19 cellular contexts compared by ENCODE assay signal in the genomic region with DNA sequence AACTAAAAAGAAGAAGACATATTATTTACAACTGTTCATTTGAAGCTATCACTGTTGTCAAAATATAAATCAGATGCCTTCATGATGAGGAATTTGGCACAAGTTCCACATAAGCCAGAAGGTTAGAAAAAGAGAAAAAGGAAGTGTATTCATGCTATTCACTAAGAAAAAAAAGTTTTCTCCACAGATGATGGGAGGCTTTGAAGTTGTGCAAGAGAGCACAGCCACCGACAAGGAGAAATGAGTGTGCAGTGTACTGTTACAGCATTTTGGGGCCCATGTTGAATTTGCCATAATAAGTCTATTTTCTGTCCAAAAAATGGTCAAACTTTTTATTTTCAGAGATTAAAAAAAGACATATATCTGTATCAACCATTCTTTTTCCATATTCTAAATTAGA. TPM values are rescaled to one million over a fixed set of nuclear protein-coding genes. Genes with fewer than 3 reads are reported as not detected.
DNase-seq lines count a peak whose midpoint lies in the region; ATAC-seq, FAIRE-seq and TF ChIP-seq lines count a peak whose summit lies in the region.
"Had no signal": no experiment of that assay in that cellular context is flagged by ENCODE, and none has a peak within 500 bp of the region (broad histone marks: within the 10 kb centered on the region; RNA-seq: fewer than 3 reads in every experiment).

No MANE protein-coding gene starts in this region.

- H3K27ac Mint-ChIP-seq in nephron, result peak overlapping the region; percentile 34 to 72 (median 41)
- H3K27ac Mint-ChIP-seq: effector memory CD8-positive, alpha-beta T cell had no signal

- peaks cover 35% of the 10 kb centered on the region for H3K4me1 Mint-ChIP-seq in nephron

- peaks cover 11% of the 10 kb centered on the region for H3K36me3 Mint-ChIP-seq in nephron (ENCODE audit: low read depth)

- no peak overlapping the region for H2AFZ ChIP-seq in GM12878 (ENCODE audit: control insufficient read depth, low read depth, low read length)

- peaks cover 25% of the 10 kb centered on the region for H3K4me1 ChIP-seq in GM12878 (ENCODE audit: control insufficient read depth, insufficient read depth, low read length)
- H3K4me1 ChIP-seq: BE2C had no signal

- no peak for TF ChIP-seq EP300 in GM12878 (IDR thresholded peaks at IDR 0.05; ENCODE audit: borderline replicate concordance in 1 of 2, control insufficient read depth in 1 of 2, low read depth in 2 of 2, low read length in 2 of 2)

- intact Hi-C loops in GM12878 (cut with micrococcal nuclease; ENCODE audit: unreplicated experiment), result no loop called here

- peak; percentile 53 for DNase-seq in KBM-7
- DNase-seq in GM12878 (ENCODE audit: low read depth, low spot score), result peak; percentile 11
- DNase-seq in middle frontal gyrus (ENCODE audit: extremely low spot score, low spot score), result no peak
- DNase-seq in activated CD8-positive, alpha-beta memory T cell treated with anti-CD3 and anti-CD28 coated beads, Interleukin-2, amount 50 U/mL, for 4 hours, result no peak
- no peak for DNase-seq in GM10248 (ENCODE audit: extremely low spot score)
- DNase-seq in DMS79 (lab: John Stamatoyannopoulos, UW), result no peak
- DNase-seq: activated CD4-positive, CD25-positive, alpha-beta regulatory T cell; activated CD8-positive, alpha-beta memory T cell treated with anti-CD3 and anti-CD28 coated beads, Interleukin-2, amount 50 U/mL, for 48 hours; activated naive CD4-positive, alpha-beta T cell treated with anti-CD3 and anti-CD28 coated beads, Interleukin-2, amount 50 U/mL, for 16 hours; BE2C; effector memory CD8-positive, alpha-beta T cell; left cardiac atrium; stimulated activated CD4-positive, alpha-beta T cell treated with anti-CD3 and anti-CD28 coated beads, Interleukin-2, amount 100 ng/mL, for 48 hours had no signal

- in situ Hi-C loops in KBM-7 (cut with MboI; ENCODE audit: low pct_unique_long_range_greater_than_20kb, low sequenced_read_pairs), result no loop called here
- in situ Hi-C loops in GM12878 (cut with MboI), result no loop called here

- WGBS in GM12878 (ENCODE audit: insufficient coverage, insufficient replicate concordance, low lambda C conversion rate, missing lambda C conversion rate), result 8% methylated on average over 1 of the region's 1 CpG

- RAD21 ChIA-PET in GM12878 (lab: Charles Lee; ENCODE audit: unreplicated experiment), result no interaction called here

- no TSS peak for BruUV-seq in GM12878 (replicated peaks; lab: Mats Ljungman, UMichigan)

- POLR2A ChIA-PET in GM12878 (lab: Charles Lee), result no interaction called here
- POLR2A ChIA-PET in GM10248 (lab: Yijun Ruan, JAX), result no interaction called here

- H4K20me1 ChIP-seq in GM12878 (ENCODE audit: control insufficient read depth, insufficient read depth), result no peaks in the 10 kb centered on the region

- FAIRE-seq in GM12878 (lab: Jason Lieb, UNC), result no peak
- FAIRE-seq: GM12892 had no signal

- H3K9me3 Mint-ChIP-seq in nephron, result peaks cover 3% of the 10 kb centered on the region
- H3K9me3 Mint-ChIP-seq: effector memory CD8-positive, alpha-beta T cell had no signal

- H3K9ac ChIP-seq in GM12878 (ENCODE audit: control insufficient read depth, insufficient read depth, low read length), result no peak overlapping the region

- CTCF ChIA-PET in GM12878 (lab: Yijun Ruan, JAX), result interaction anchor here (1.0 kb wide), 1 partner anchor 44 kb away, joined by 4 read pairs; no protein-coding TSS in a partner anchor
- CTCF ChIA-PET in GM10248 (lab: Yijun Ruan, JAX), result no interaction called here

- no peak overlapping the region for H3K4me3 ChIP-seq in GM12878
- H3K4me3 ChIP-seq: cardiac muscle cell had no signal

- H3K79me2 ChIP-seq in GM12878 (ENCODE audit: control insufficient read depth, insufficient read depth, low read length), result no peaks in the 10 kb centered on the region

- no peaks in the 10 kb centered on the region for H3K36me3 ChIP-seq in GM12878 (ENCODE audit: control insufficient read depth in 2 of 2, insufficient read depth in 2 of 2, low read length in 1 of 2)
- H3K36me3 ChIP-seq: BE2C, cardiac muscle cell had no signal

- no peak overlapping the region for H3K27ac ChIP-seq in GM12878 (ENCODE audit: control insufficient read depth, insufficient read depth)
- H3K27ac ChIP-seq: cardiac muscle cell had no signal

- no peaks in the 10 kb centered on the region for H3K27me3 Mint-ChIP-seq in nephron (ENCODE audit: low read depth)

- H3K9me3 ChIP-seq in GM12878 (replicated peaks; ENCODE audit: control insufficient read depth, insufficient read depth, low read length), result no peaks in the 10 kb centered on the region; the same call in 2 of the 3 replicates
- H3K9me3 ChIP-seq: BE2C had no signal

- H3K4me2 ChIP-seq in GM12878 (ENCODE audit: control insufficient read depth, insufficient read depth), result 0 out of 2 replicates have a peak overlapping the region, but pooled peaks have one; percentile 4

- no peak for TF ChIP-seq RAD21 in GM12878 (IDR thresholded peaks at IDR 0.05; ENCODE audit: insufficient read depth, low read depth, low read length)

- no peak overlapping the region for H3K4me3 Mint-ChIP-seq in nephron
- H3K4me3 Mint-ChIP-seq: effector memory CD8-positive, alpha-beta T cell had no signal

- no peak for TF ChIP-seq POLR2A in GM12878 (IDR thresholded peaks at IDR 0.05; ENCODE audit: low read depth, low read length)

- no peaks in the 10 kb centered on the region for H3K27me3 ChIP-seq in GM12878 (replicated peaks in 1 of 2; ENCODE audit: control insufficient read depth in 2 of 2, insufficient read depth in 2 of 2, low read length in 1 of 2)
- H3K27me3 ChIP-seq: BE2C, cardiac muscle cell had no signal

- ATAC-seq in GM18868 (IDR thresholded peaks at IDR 0.05; ENCODE audit: unreplicated experiment) (peak; percentile 56), GM12878 (peak; percentile 59)
- ATAC-seq: effector memory CD8-positive, alpha-beta T cell had no signal

- TF ChIP-seq CTCF in GM12878 (IDR thresholded peaks at IDR 0.05 in 2 of 3, conservative IDR thresholded peaks at IDR 0.05 in 1 of 3; ENCODE audit: control insufficient read depth in 2 of 3, extremely low read depth in 1 of 3, insufficient read depth in 1 of 3, low read depth in 3 of 3, low read length in 3 of 3) (no peak), nephron (IDR thresholded peaks at IDR 0.05; ENCODE audit: unreplicated experiment in 3 of 3) (no peak), GM10248 (IDR thresholded peaks at IDR 0.05; ENCODE audit: control extremely low read depth, extremely low read depth, low read depth, missing control alignments) (no peak)

- SMC1A ChIA-PET in GM12878 (lab: Charles Lee; ENCODE audit: uncharacterized antibody, unreplicated experiment), result interaction anchor here (1.3 to 5.7 kb wide), 2 partner anchors 34 to 124 kb away, joined by 3 to 22 read pairs; no protein-coding TSS in a partner anchor

TF ChIP-seq in GM12878, 131 proteins besides CTCF, POLR2A, EP300 and RAD21 (continues in another document):
- peak in 1 of 2 experiments; percentile 30; a peak in 1 of 4 replicates for TF ChIP-seq CEBPB (IDR thresholded peaks at IDR 0.05; ENCODE audit: borderline replicate concordance in 1 of 2, low read depth in 2 of 2, low read length in 2 of 2)
- TF ChIP-seq HSF1 (IDR thresholded peaks at IDR 0.05; ENCODE audit: low read depth, low read length), result no peak
- no peak for TF ChIP-seq BACH1 (IDR thresholded peaks at IDR 0.05; ENCODE audit: borderline replicate concordance)

RNA-seq across cellular contexts. Expression of gene IFNK, which starts 32.9 kb away (rescaled TPM):
- total RNA-seq in GM12878 (2013; cell fraction: nucleolus; rRNA removed), result not detected in 2 replicates
- total RNA-seq in GM12878 (2014; rRNA removed) (not detected in 2 replicates), GM12878 (2014; rRNA removed; fragmentation: Illumina TruSeq; extraction: Trizol) (not detected in 2 replicates), GM12878 (2021) (not detected in 2 replicates)
- not detected for polyA plus RNA-seq in GM12878 (2011; ENCODE audit: low read depth)
- polyA plus RNA-seq in GM12878 (2011; rRNA removed) (not detected in 2 replicates), GM12878 (2014; fragmentation: Illumina TruSeq; extraction: Trizol) (not detected in 2 replicates), GM12878 (2014; fragmentation: Nextera tagmentation; extraction: Ambion mirVana) (not detected), GM12878 (2014; rRNA removed) (0.06 TPM in 1 of 2 replicates, not detected in the other), GM12878 (2016; fragmentation: Nextera tagmentation; extraction: Ambion mirVana) (not detected)
- polyA plus RNA-seq in GM12878 (2011; cell fraction: cytosol; rRNA removed), result not detected in 2 replicates
- not detected in 2 replicates for polyA plus RNA-seq in GM12878 (2011; cell fraction: nucleus; rRNA removed)
- polyA plus RNA-seq in GM12878 (2012), result not detected in 2 replicates
- polyA minus RNA-seq in GM12878 (2011; rRNA and poly(A)+ RNA removed), result not detected in 2 replicates
- polyA minus RNA-seq in GM12878 (2011; cell fraction: cytosol; rRNA and poly(A)+ RNA removed), result not detected in 2 replicates
- polyA minus RNA-seq in GM12878 (2011; cell fraction: nucleus; rRNA and poly(A)+ RNA removed), result not detected in 2 replicates
- total RNA-seq: cardiac muscle cell, left cardiac atrium, MCF 10A, ureter had no signal
- polyA plus RNA-seq: cardiac muscle cell had no signal

RNA-seq across cellular contexts. Expression of gene MOB3B, which starts 38.5 kb away (rescaled TPM):
- 5.7 and 5.9 TPM in 2 replicates for total RNA-seq in GM12878 (2013; cell fraction: nucleolus; rRNA removed)
- total RNA-seq in GM12878 (2014; rRNA removed) (0.71 and 0.79 TPM in 2 replicates), GM12878 (2014; rRNA removed; fragmentation: Illumina TruSeq; extraction: Trizol) (0.74 and 1.1 TPM in 2 replicates), GM12878 (2021) (1.4 and 1.7 TPM in 2 replicates)
- 0.17 TPM for polyA plus RNA-seq in GM12878 (2011; ENCODE audit: low read depth)
- polyA plus RNA-seq in GM12878 (2011; rRNA removed) (2.7 and 2.9 TPM in 2 replicates), GM12878 (2014; fragmentation: Illumina TruSeq; extraction: Trizol) (1.5 and 1.6 TPM in 2 replicates), GM12878 (2014; fragmentation: Nextera tagmentation; extraction: Ambion mirVana) (under 1 TPM; 0.44 to 0.85 TPM), GM12878 (2014; rRNA removed) (0.96 and 1.0 TPM in 2 replicates), GM12878 (2016; fragmentation: Nextera tagmentation; extraction: Ambion mirVana) (under 1 TPM; 0.78 to 0.80 TPM)
- polyA plus RNA-seq in GM12878 (2011; cell fraction: cytosol; rRNA removed), result 1.8 and 2.1 TPM in 2 replicates
- 1.4 and 1.5 TPM in 2 replicates for polyA plus RNA-seq in GM12878 (2011; cell fraction: nucleus; rRNA removed)
- 0.38 and 0.45 TPM in 2 replicates for polyA plus RNA-seq in GM12878 (2012)
- polyA minus RNA-seq in GM12878 (2011; rRNA and poly(A)+ RNA removed), result 4.4 and 4.8 TPM in 2 replicates
- 1.5 and 2.0 TPM in 2 replicates for polyA minus RNA-seq in GM12878 (2011; cell fraction: cytosol; rRNA and poly(A)+ RNA removed)
- polyA minus RNA-seq in GM12878 (2011; cell fraction: nucleus; rRNA and poly(A)+ RNA removed), result 2.4 and 3.2 TPM in 2 replicates

Comparison
In these comparisons a context has a peak if more than half of its experiments do, and no peak if none do; other contexts are left out.
1. DNase-seq: peak in KBM-7 (single experiment) and GM12878 (single experiment); none in middle frontal gyrus (single experiment), activated CD8-positive, alpha-beta memory T cell treated with anti-CD3 and anti-CD28 coated beads, Interleukin-2, amount 50 U/mL, for 4 hours (single experiment), GM10248 (single experiment) and DMS79 (single experiment).